Comparison of ENCODE assay signal across 23 cellular contexts in genomic region chr2:234502919-234503285, GRCh38. TPM values are rescaled to one million over a fixed set of nuclear protein-coding genes. Genes with fewer than 3 reads are reported as not detected.
A peak's percentile ranks its signal among the peaks of the same experiment; 100 is the strongest.
DNase-seq lines count a peak whose midpoint lies in the region; ATAC-seq and TF ChIP-seq lines count a peak whose summit lies in the region.
"Had no signal": no experiment of that assay in that cellular context is flagged by ENCODE, and none has a peak within 500 bp of the region (broad histone marks: within the 10 kb centered on the region; RNA-seq: fewer than 3 reads in every experiment).

No MANE protein-coding gene starts in this region.

- H3K27ac ChIP-seq in mesenchymal stem cell (ENCODE audit: low read length, poor library complexity, severe bottlenecking): peak overlapping the region; percentile 61
- H3K27ac ChIP-seq: BLaER1, lower lobe of right lung, testis, uterus had no signal

- H3K23ac ChIP-seq in mesenchymal stem cell (ENCODE audit: low read length in 2 of 2): no peak overlapping the region

- no peak for ATAC-seq in HG03520 (IDR thresholded peaks at IDR 0.05; ENCODE audit: unreplicated experiment)
- ATAC-seq: activated CD8-positive, alpha-beta T cell treated with anti-CD3 and anti-CD28 coated beads for 36 hours; lower lobe of right lung had no signal

- TF ChIP-seq CTCF in AG10803 (conservative IDR thresholded peaks at IDR 0.05; ENCODE audit: low read length): no peak
- TF ChIP-seq CTCF in MCF 10A (IDR thresholded peaks at IDR 0.05; ENCODE audit: unreplicated experiment): no peak

- no peaks in the 10 kb centered on the region for H3K27me3 ChIP-seq in mesenchymal stem cell (ENCODE audit: control insufficient read depth in 1 of 2, insufficient read depth in 1 of 2, low read length in 2 of 2)
- H3K27me3 ChIP-seq: BLaER1, testis, uterus had no signal

- no peak overlapping the region for H2AK5ac ChIP-seq in mesenchymal stem cell (ENCODE audit: low read length, severe bottlenecking)

- H3K4me1 ChIP-seq in mesenchymal stem cell (ENCODE audit: control insufficient read depth, insufficient read depth, low read depth, low read length): peaks cover 10% of the 10 kb centered on the region
- H3K4me1 ChIP-seq: testis, uterus had no signal

- H2AFZ ChIP-seq in mesenchymal stem cell (ENCODE audit: low read depth, low read length): no peak overlapping the region

- H4K8ac ChIP-seq in mesenchymal stem cell (ENCODE audit: low read length): no peak overlapping the region

- POLR2A ChIA-PET in MCF 10A (lab: Yijun Ruan, JAX): interaction anchor here (0.7 to 1.2 kb wide), 3 partner anchors 360 to 540 kb away, joined by 4 to 7 read pairs (median 4); no protein-coding TSS in a partner anchor

- no peaks in the 10 kb centered on the region for H3K36me3 ChIP-seq in mesenchymal stem cell (ENCODE audit: control insufficient read depth in 1 of 2, insufficient read depth in 2 of 2, low read depth in 1 of 2, low read length in 2 of 2)
- H3K36me3 ChIP-seq: BLaER1, lower lobe of right lung, uterus had no signal

- H3K4me2 ChIP-seq in mesenchymal stem cell (ENCODE audit: low read length, poor library complexity, severe bottlenecking): no peak overlapping the region
- H3K4me2 ChIP-seq: BLaER1 had no signal

- no peak overlapping the region for H2BK15ac ChIP-seq in mesenchymal stem cell (ENCODE audit: low read depth, poor library complexity, severe bottlenecking)

- intact Hi-C loops in MCF 10A (cut with micrococcal nuclease): loop anchor here (10.0 kb wide), 1 partner anchor 648 kb away; the partner anchor contains the start of gene HJURP

- no peaks in the 10 kb centered on the region for H3K9me3 Mint-ChIP-seq in MCF 10A (ENCODE audit: unreplicated experiment)
- H3K9me3 Mint-ChIP-seq: activated CD8-positive, alpha-beta T cell treated with anti-CD3 and anti-CD28 coated beads for 36 hours had no signal

- H3K4me3 Mint-ChIP-seq in MCF 10A (ENCODE audit: unreplicated experiment): no peak overlapping the region
- H3K4me3 Mint-ChIP-seq: activated CD8-positive, alpha-beta T cell treated with anti-CD3 and anti-CD28 coated beads for 36 hours had no signal

- no peak overlapping the region for H3K14ac ChIP-seq in mesenchymal stem cell (ENCODE audit: low read length in 2 of 2)

- DNase-seq in AG10803 (ENCODE audit: low read depth) (peak; percentile 24), M059J (ENCODE audit: low read depth) (peak; percentile 72), MCF 10A (ENCODE audit: unreplicated experiment) (peak; percentile 18), mesenchymal stem cell (no peak), mesenteric fat pad (ENCODE audit: low spot score) (no peak), KG1 (lab: John Stamatoyannopoulos, UW) (no peak), medulla oblongata (ENCODE audit: extremely low spot score) (no peak)
- DNase-seq: activated CD4-positive, CD25-positive, alpha-beta regulatory T cell treated with anti-CD3 and anti-CD28 coated beads, Interleukin-2, amount 50 U/mL, for 72 hours; activated CD8-positive, alpha-beta T cell treated with anti-CD3 and anti-CD28 coated beads for 36 hours; activated naive CD4-positive, alpha-beta T cell; activated T-cell treated with anti-CD3 and anti-CD28 coated beads, Interleukin-2, amount 50 U/mL, for 1 hour; amniotic stem cell; dermis blood vessel endothelial cell; kidney; lower lobe of right lung; MM.1S; NCI-H2081 treated with DMSO at 0.1 percent for 48 hours; stimulated activated CD4-positive, alpha-beta T cell treated with anti-CD3 and anti-CD28 coated beads, Interleukin-2, amount 100 ng/mL, for 48 hours; stimulated activated naive CD4-positive, alpha-beta T cell; testis; uterus had no signal

- H3K27ac Mint-ChIP-seq in MCF 10A (ENCODE audit: low read depth, unreplicated experiment): no peak overlapping the region
- H3K27ac Mint-ChIP-seq: activated CD8-positive, alpha-beta T cell treated with anti-CD3 and anti-CD28 coated beads for 36 hours had no signal

- H2BK120ac ChIP-seq in mesenchymal stem cell (ENCODE audit: low read depth, low read length): no peak overlapping the region

- H3K4me3 ChIP-seq in AG10803 (ENCODE audit: low read length): no peak overlapping the region
- no peak overlapping the region for H3K4me3 ChIP-seq in mesenchymal stem cell (ENCODE audit: insufficient read depth in 1 of 2, low read depth in 1 of 2, low read length in 2 of 2)
- H3K4me3 ChIP-seq: BLaER1, lower lobe of right lung, testis, uterus had no signal

- H3K4me1 Mint-ChIP-seq in MCF 10A (ENCODE audit: insufficient read depth, unreplicated experiment): peaks cover 8% of the 10 kb centered on the region

- H2BK12ac ChIP-seq in mesenchymal stem cell (ENCODE audit: low read length in 2 of 2): no peak overlapping the region

- no peak overlapping the region for H2BK5ac ChIP-seq in mesenchymal stem cell (ENCODE audit: low read depth, low read length, poor library complexity, severe bottlenecking)

- H3K9me3 ChIP-seq in mesenchymal stem cell (ENCODE audit: control insufficient read depth, low read length): no peaks in the 10 kb centered on the region
- H3K9me3 ChIP-seq: BLaER1, lower lobe of right lung, testis, uterus had no signal

- no peak overlapping the region for H3K4ac ChIP-seq in mesenchymal stem cell (ENCODE audit: low read depth in 1 of 2, low read length in 2 of 2)

- H4K91ac ChIP-seq in mesenchymal stem cell (ENCODE audit: low read length): no peak overlapping the region

- no TSS peak for BruUV-seq in MCF 10A (replicated peaks; lab: Mats Ljungman, UMichigan)

- WGBS in mesenchymal stem cell: 0% methylated on average over 1 of the region's 3 CpGs

- no peaks in the 10 kb centered on the region for H3K36me3 Mint-ChIP-seq in MCF 10A (ENCODE audit: insufficient read depth, unreplicated experiment)

- H3K79me1 ChIP-seq in mesenchymal stem cell (replicated peaks; ENCODE audit: low read length, poor library complexity, severe bottlenecking): peaks cover 9% of the 10 kb centered on the region

- CTCF ChIA-PET in MCF 10A (lab: Yijun Ruan, JAX): interaction anchor here (0.6 to 3.3 kb wide), 6 partner anchors 42 to 563 kb away, joined by 3 to 40 read pairs (median 12); no protein-coding TSS in a partner anchor

- H3K9ac ChIP-seq in mesenchymal stem cell (ENCODE audit: low read length): no peak overlapping the region
- H3K9ac ChIP-seq: BLaER1 had no signal

- peaks cover under 1% of the 10 kb centered on the region for H3K27me3 Mint-ChIP-seq in MCF 10A (ENCODE audit: insufficient read depth, unreplicated experiment)
- H3K27me3 Mint-ChIP-seq: activated CD8-positive, alpha-beta T cell treated with anti-CD3 and anti-CD28 coated beads for 36 hours had no signal

- no peak overlapping the region for H3K18ac ChIP-seq in mesenchymal stem cell (ENCODE audit: low read depth in 1 of 2, low read length in 2 of 2)

RNA-seq across cellular contexts. Expression of gene ARL4C, which starts 6.0 kb away (rescaled TPM):
- 48.1 and 65.8 TPM in 2 replicates for total RNA-seq in M059J (2014; rRNA removed; shearing (Covaris generic))
- 3.5 and 6.4 TPM in 2 replicates for total RNA-seq in MCF 10A (2022)
- 16.2 TPM for polyA plus RNA-seq in mesenchymal stem cell (2013, experiment 1 of 2)
- polyA plus RNA-seq in mesenchymal stem cell (2013, experiment 2 of 2): 15.9 TPM
- 17.4 TPM for total RNA-seq in mesenteric fat pad

Comparison
In these comparisons a context has a peak if more than half of its experiments do, and no peak if none do; other contexts are left out.
1. DNase-seq: peak in AG10803 (single experiment), M059J (single experiment) and MCF 10A (single experiment); none in mesenchymal stem cell (single experiment), mesenteric fat pad (single experiment), KG1 (single experiment) and medulla oblongata (single experiment).